In genomic region chr9:95189230-95190098, GRCh38 we compare ENCODE assay signal across 8 cellular contexts.
DNase-seq lines count a peak whose midpoint lies in the region; ATAC-seq and TF ChIP-seq lines count a peak whose summit lies in the region.

No MANE protein-coding gene starts in this region.

- H3K27ac ChIP-seq in prostate gland, result peak overlapping the region; percentile 49 to 55
- no peak overlapping the region for H3K27ac ChIP-seq in CD8-positive, alpha-beta memory T cell (ENCODE audit: low read depth, low read length)

- TF ChIP-seq POLR2A in prostate gland (IDR thresholded peaks at IDR 0.05), result no peak

- no peaks in the 10 kb centered on the region for H3K36me3 ChIP-seq in prostate gland
- H3K36me3 ChIP-seq in CD8-positive, alpha-beta memory T cell (ENCODE audit: insufficient read depth, low read length), result no peaks in the 10 kb centered on the region

- peaks cover 10 to 16% (median 14%) of the 10 kb centered on the region in 3 donors for H3K4me1 Mint-ChIP-seq in CD8-positive, alpha-beta memory T cell

- intact Hi-C loops in prostate gland (cut with DNase I), result no loop called here

- POLR2A ChIA-PET in CD8-positive, alpha-beta memory T cell (lab: Charles Lee), result no interaction called here

- peak overlapping the region in 2 of 8 donors; percentile 19 to 20 for H3K27ac Mint-ChIP-seq in CD8-positive, alpha-beta memory T cell

- CTCF ChIA-PET in CD8-positive, alpha-beta memory T cell (lab: Charles Lee), result interaction anchor here (1.2 kb wide), 1 partner anchor 9 kb away, joined by 3 read pairs; no protein-coding TSS in a partner anchor

- TF ChIP-seq CTCF in prostate gland (IDR thresholded peaks at IDR 0.05), result no peak

- H3K27me3 ChIP-seq in prostate gland (replicated peaks; ENCODE audit: insufficient read depth), result no peaks in the 10 kb centered on the region
- H3K27me3 ChIP-seq in CD8-positive, alpha-beta memory T cell (ENCODE audit: insufficient read depth, low read length, poor library complexity, severe bottlenecking), result no peaks in the 10 kb centered on the region

- H3K4me3 Mint-ChIP-seq in CD8-positive, alpha-beta memory T cell, result no peak overlapping the region

- peaks cover 0 to 2% of the 10 kb centered on the region in 2 donors for H3K27me3 Mint-ChIP-seq in CD8-positive, alpha-beta memory T cell

- H3K4me3 ChIP-seq in prostate gland, result no peak overlapping the region
- no peak overlapping the region for H3K4me3 ChIP-seq in CD8-positive, alpha-beta memory T cell (ENCODE audit: low read length)

- H3K36me3 Mint-ChIP-seq in CD8-positive, alpha-beta memory T cell, result peaks cover 0 to 4% (median 0%) of the 10 kb centered on the region in 3 donors

- no peaks in the 10 kb centered on the region for H3K4me1 ChIP-seq in prostate gland (replicated peaks)
- H3K4me1 ChIP-seq in CD8-positive, alpha-beta memory T cell (ENCODE audit: insufficient read depth, low read length), result peaks cover 19% of the 10 kb centered on the region

- ATAC-seq in HG03175 (IDR thresholded peaks at IDR 0.05; ENCODE audit: unreplicated experiment), result no peak

- H3K9me3 Mint-ChIP-seq in CD8-positive, alpha-beta memory T cell, result no peaks in the 10 kb centered on the region

- peak; percentile 57 for DNase-seq in HT1080 (ENCODE audit: low read depth)
- DNase-seq in UCSD-AML1 (lab: John Stamatoyannopoulos, UW; ENCODE audit: unreplicated experiment), result peak; percentile 31
- peak; percentile 65 for DNase-seq in fibroblast of the conjunctiva (ENCODE audit: low read depth)
- no peak for DNase-seq in prostate gland (ENCODE audit: low spot score)
- DNase-seq in T-helper 9 cell, result no peak
- DNase-seq in CD8-positive, alpha-beta memory T cell, result no peak
- no peak for DNase-seq in NK-92 treated with Interleukin-12 subunit alpha and Interleukin-12 subunit beta, amount 100 ng/mL, for 24 hours (lab: John Stamatoyannopoulos, UW)

- 7% methylated on average over 7 of the region's 7 CpGs for WGBS in prostate gland

- no peaks in the 10 kb centered on the region for H3K9me3 ChIP-seq in prostate gland
- no peaks in the 10 kb centered on the region for H3K9me3 ChIP-seq in CD8-positive, alpha-beta memory T cell (ENCODE audit: low read length)

Comparison
In these comparisons a context has a peak if more than half of its experiments do, and no peak if none do; other contexts are left out.
1. DNase-seq: peak in HT1080 (single experiment), UCSD-AML1 (single experiment) and fibroblast of the conjunctiva (single experiment); none in prostate gland (single experiment), T-helper 9 cell (single experiment), CD8-positive, alpha-beta memory T cell (0 of 5) and NK-92 treated with Interleukin-12 subunit alpha and Interleukin-12 subunit beta, amount 100 ng/mL, for 24 hours (single experiment).